Comparison of ENCODE assay signal across 14 cellular contexts in the genomic region with DNA sequence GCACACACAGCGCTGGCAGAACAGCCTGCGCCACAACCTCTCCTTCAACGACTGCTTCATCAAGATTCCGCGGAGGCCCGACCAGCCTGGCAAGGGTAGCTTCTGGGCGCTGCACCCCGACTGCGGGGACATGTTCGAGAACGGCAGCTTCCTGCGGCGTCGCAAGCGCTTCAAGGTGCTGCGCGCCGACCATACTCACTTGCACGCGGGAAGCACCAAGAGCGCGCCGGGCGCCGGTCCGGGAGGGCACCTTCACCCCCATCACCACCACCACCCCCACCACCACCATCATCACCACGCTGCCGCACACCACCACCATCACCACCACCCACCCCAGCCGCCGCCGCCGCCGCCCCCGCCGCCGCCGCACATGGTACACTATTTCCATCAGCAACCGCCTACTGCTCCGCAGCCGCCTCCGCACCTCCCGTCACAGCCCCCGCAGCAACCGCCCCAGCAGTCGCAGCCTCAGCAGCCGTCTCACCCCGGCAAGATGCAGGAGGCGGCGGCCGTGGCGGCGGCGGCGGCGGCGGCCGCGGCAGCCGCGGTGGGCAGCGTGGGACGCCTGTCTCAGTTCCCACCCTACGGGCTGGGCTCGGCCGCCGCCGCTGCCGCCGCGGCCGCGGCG. TPM values are rescaled to one million over a fixed set of nuclear protein-coding genes. Genes with fewer than 3 reads are reported as not detected.
A peak's percentile ranks its signal among the peaks of the same experiment; 100 is the strongest.
DNase-seq lines count a peak whose midpoint lies in the region; FAIRE-seq and TF ChIP-seq lines count a peak whose summit lies in the region.
"Had no signal": no experiment of that assay in that cellular context is flagged by ENCODE, and none has a peak within 500 bp of the region (broad histone marks: within the 10 kb centered on the region; RNA-seq: fewer than 3 reads in every experiment).

No MANE protein-coding gene starts in this region.

- H3K23ac ChIP-seq in H1 (ENCODE audit: insufficient read length) = no peak overlapping the region

- POLR2A ChIA-PET in H1 (lab: Charles Lee; ENCODE audit: partially characterized antibody) = interaction anchor here (0.8 to 1.0 kb wide), 3 partner anchors 53 to 157 kb away, joined by 3 to 4 read pairs (median 4); a partner anchor contains a TSS

- WGBS in H1 (ENCODE audit: extremely low coverage in 1 of 2, insufficient coverage in 1 of 2, insufficient read length in 1 of 2, insufficient replicate concordance in 2 of 2, low coverage in 1 of 2, low lambda C conversion rate in 2 of 2, missing lambda C conversion rate in 1 of 2), 2 experiments = 2% methylated on average over 50 of the region's 73 CpGs; no CpG with 5 or more reads in 1 of the 2 experiments

- TF ChIP-seq RAD21 in H1 (IDR thresholded peaks at IDR 0.05 in 1 of 2, conservative IDR thresholded peaks at IDR 0.05 in 1 of 2; ENCODE audit: low read depth in 2 of 2, low read length in 2 of 2) = no peak

- H3K27ac ChIP-seq in H1 (ENCODE audit: low read depth, low read length) = no peak overlapping the region

- H3K23me2 ChIP-seq in H1 (ENCODE audit: low read depth, low read length) = peaks cover 39% of the 10 kb centered on the region

- H4K5ac ChIP-seq in H1 (ENCODE audit: insufficient read length, low read depth, low read length) = no peak overlapping the region

- H2AFZ ChIP-seq in H1 (ENCODE audit: low read length) = 0 out of 2 replicates have a peak overlapping the region, but pooled peaks have one; percentile 74

- H2BK5ac ChIP-seq in H1 (ENCODE audit: low read depth, low read length) = peak overlapping the region; percentile 52; the same call in 1 of the 2 replicates

- peak overlapping the region; percentile 83; the same call in 1 of the 2 replicates for H4K8ac ChIP-seq in H1 (ENCODE audit: extremely low read depth, insufficient read depth, low read length)

- H3K4me1 ChIP-seq in NT2/D1 (ENCODE audit: insufficient read depth, insufficient read length) = peaks cover 30% of the 10 kb centered on the region
- peaks cover 18 to 46% (median 28%) of the 10 kb centered on the region in 4 experiments for H3K4me1 ChIP-seq in H1 (replicated peaks in 1 of 4; ENCODE audit: control insufficient read depth in 3 of 4, insufficient read depth in 4 of 4, low read length in 3 of 4)

- TF ChIP-seq POLR2A in H1 (IDR thresholded peaks at IDR 0.05; ENCODE audit: control extremely low read depth in 1 of 2, low read depth in 2 of 2, low read length in 2 of 2) = no peak

- no peak for TF ChIP-seq EP300 in H1 (IDR thresholded peaks at IDR 0.05; ENCODE audit: borderline replicate concordance in 1 of 2, low read depth in 2 of 2, low read length in 2 of 2)

- FAIRE-seq in H1 (lab: Jason Lieb, UNC) = no peak
- FAIRE-seq: islet of Langerhans had no signal

- H4K20me1 ChIP-seq in H1 (replicated peaks in 1 of 2; ENCODE audit: control insufficient read depth in 1 of 2, insufficient read depth in 2 of 2, low read length in 2 of 2) = peaks cover 0 to 2% of the 10 kb centered on the region in 2 experiments

- CTCF ChIA-PET in H1 (lab: Charles Lee; ENCODE audit: partially characterized antibody) = interaction anchor here (1.0 to 1.5 kb wide), 3 partner anchors 10 to 196 kb away, joined by 3 to 4 read pairs (median 3); no protein-coding TSS in a partner anchor

- H3K27ac Mint-ChIP-seq in progenitor cell of endocrine pancreas = no peak overlapping the region
- H3K27ac Mint-ChIP-seq: HFFc6 had no signal

- H4K91ac ChIP-seq in H1 (replicated peaks; ENCODE audit: insufficient read length, low read length) = peak overlapping the region; percentile 35

- H3K79me2 ChIP-seq in H1 (ENCODE audit: control insufficient read depth in 1 of 2, insufficient read depth in 2 of 2, low read length in 2 of 2) = no peaks in the 10 kb centered on the region

- H3K9me3 ChIP-seq in NT2/D1 (ENCODE audit: insufficient read depth, low read length) = no peaks in the 10 kb centered on the region
- H3K9me3 ChIP-seq in H1 (ENCODE audit: insufficient read depth in 2 of 2, low read depth in 1 of 2, low read length in 1 of 2) = no peaks in the 10 kb centered on the region; a peak in 1 of 4 replicates

- H2AK5ac ChIP-seq in H1 (ENCODE audit: low read depth, low read length) = no peak overlapping the region

- no peak overlapping the region for H2BK120ac ChIP-seq in H1 (replicated peaks; ENCODE audit: low read depth, low read length)

- no peaks in the 10 kb centered on the region for H3K36me3 Mint-ChIP-seq in progenitor cell of endocrine pancreas (ENCODE audit: insufficient read depth)

- H3K79me1 ChIP-seq in H1 (ENCODE audit: low read depth, low read length) = no peaks in the 10 kb centered on the region

- H2BK12ac ChIP-seq in H1 (ENCODE audit: low read depth, low read length) = peak overlapping the region; percentile 87; the same call in 1 of the 2 replicates

- H2BK20ac ChIP-seq in H1 (ENCODE audit: low read length) = peak overlapping the region; percentile 61; the same call in 1 of the 2 replicates

- no peaks in the 10 kb centered on the region for H3K36me3 ChIP-seq in NT2/D1 (ENCODE audit: insufficient read depth, insufficient read length, low read length)
- peaks cover 0 to 9% (median 0%) of the 10 kb centered on the region in 4 experiments; a peak in 1 of 8 replicates for H3K36me3 ChIP-seq in H1 (ENCODE audit: control insufficient read depth in 2 of 4, insufficient read depth in 4 of 4, low read length in 3 of 4)

- peak overlapping the region; percentile 38; the same call in 1 of the 2 replicates for H3K18ac ChIP-seq in H1 (ENCODE audit: extremely low read depth, low read length)

- DNase-seq in DMS79 treated with DMSO at 0.1 percent for 48 hours (lab: John Stamatoyannopoulos, UW) = peak; percentile 1
- no peak for DNase-seq in DMS79 (lab: John Stamatoyannopoulos, UW)
- no peak for DNase-seq in NT2/D1 (ENCODE audit: low read depth, low spot score)
- peak in 1 of 2 experiments; percentile 61 for DNase-seq in H1 (ENCODE audit: low read depth in 1 of 2, low spot score in 2 of 2)
- DNase-seq in progenitor cell of endocrine pancreas (ENCODE audit: low spot score, unreplicated experiment) = no peak
- no peak for DNase-seq in islet precursor cell
- DNase-seq in MV-4-11 (lab: John Stamatoyannopoulos, UW) = no peak
- no peak for DNase-seq in GDM1 (lab: John Stamatoyannopoulos, UW)
- DNase-seq: HFFc6, nucleus accumbens had no signal

- peaks cover 92% of the 10 kb centered on the region for H3K27me3 Mint-ChIP-seq in progenitor cell of endocrine pancreas

- H3K4me3 ChIP-seq in NT2/D1 (ENCODE audit: insufficient read length, low read depth) (peak overlapping the region; percentile 41), H1 (ENCODE audit: extremely low read depth in 1 of 4, insufficient read depth in 2 of 4, low read depth in 3 of 4, low read length in 4 of 4) (peak overlapping the region; percentile 33 to 65 (median 56); a peak in 6 of 8 replicates)

- no peak overlapping the region for H3K56ac ChIP-seq in H1 (replicated peaks; ENCODE audit: insufficient read length, low read depth, low read length)

- H3K9me3 Mint-ChIP-seq in progenitor cell of endocrine pancreas (ENCODE audit: low read depth) = no peaks in the 10 kb centered on the region

- H3K14ac ChIP-seq in H1 (ENCODE audit: insufficient read length) = no peak overlapping the region

- H3K9ac ChIP-seq in NT2/D1 (ENCODE audit: insufficient read length, low read depth) = peak overlapping the region; percentile 72
- no peak overlapping the region for H3K9ac ChIP-seq in H1 (replicated peaks in 1 of 4; ENCODE audit: extremely low read depth in 1 of 4, low read depth in 3 of 4, low read length in 3 of 4)

- H3K4me1 Mint-ChIP-seq in progenitor cell of endocrine pancreas (ENCODE audit: low read depth) = peaks cover 12% of the 10 kb centered on the region

- H3K27me3 ChIP-seq in NT2/D1 (ENCODE audit: insufficient read depth, insufficient read length) (peaks cover 98% of the 10 kb centered on the region), H1 (replicated peaks in 1 of 4; ENCODE audit: control insufficient read depth in 3 of 4, extremely low read depth in 1 of 4, insufficient read depth in 3 of 4, low read length in 3 of 4) (peaks cover 71 to 98% (median 95%) of the 10 kb centered on the region in 4 experiments)

- 0 out of 2 replicates have a peak overlapping the region, but pooled peaks have one; percentile 72 for H2BK15ac ChIP-seq in H1 (ENCODE audit: low read length)

- no peak overlapping the region for H3K4ac ChIP-seq in H1 (replicated peaks; ENCODE audit: insufficient read length, low read depth, low read length)

- H3K4me3 Mint-ChIP-seq in progenitor cell of endocrine pancreas (ENCODE audit: low read depth) = peak overlapping the region; percentile 31
- H3K4me3 Mint-ChIP-seq: HFFc6 had no signal

- TF ChIP-seq CTCF in H1 (IDR thresholded peaks at IDR 0.05; ENCODE audit: control extremely low read depth in 1 of 3, insufficient read depth in 1 of 3, low read depth in 1 of 3, low read length in 3 of 3) = no peak
- no peak for TF ChIP-seq CTCF in progenitor cell of endocrine pancreas (IDR thresholded peaks at IDR 0.05; ENCODE audit: unreplicated experiment)

- peak overlapping the region; percentile 90 to 94 for H3K4me2 ChIP-seq in H1 (ENCODE audit: insufficient read depth in 1 of 2, low read depth in 2 of 2, low read length in 2 of 2)

TF ChIP-seq in H1, 55 proteins besides CTCF, POLR2A, EP300 and RAD21:
- TF ChIP-seq BRCA1 (IDR thresholded peaks at IDR 0.05; ENCODE audit: low read depth, low read length) (no peak), SUZ12 (IDR thresholded peaks at IDR 0.05; ENCODE audit: low read length) (peak; percentile 59; the same call in 1 of the 2 replicates)

RNA-seq across cellular contexts. Expression of a gene that starts 0.5 kb away (rescaled TPM):
- total RNA-seq in H1 (2021; fragmentation: NEBNext Ultra II Directional; extraction: Animal tissue kit (Norgen Biotek cat#: 25700)) = 0.22 and 0.25 TPM in 2 replicates
- polyA plus RNA-seq in H1 (2011; rRNA removed) = 0.15 and 0.30 TPM in 2 replicates
- polyA plus RNA-seq in H1 (2011; cell fraction: cytosol; rRNA removed) = 0.17 TPM
- 0.20 TPM for polyA plus RNA-seq in H1 (2011; cell fraction: nucleus; rRNA removed)
- polyA plus RNA-seq in H1 (2012, experiment 1 of 2) = 0.32 TPM in 1 of 4 replicates, not detected in the others
- 0.13 TPM for polyA plus RNA-seq in H1 (2012, experiment 2 of 2)
- polyA plus RNA-seq in H1 (2013, experiment 1 of 2) = 0.14 TPM
- 0.13 TPM for polyA plus RNA-seq in H1 (2013, experiment 2 of 2)
- not detected in 2 replicates for polyA minus RNA-seq in H1 (2011; rRNA and poly(A)+ RNA removed)
- polyA minus RNA-seq in H1 (2011; cell fraction: cytosol; rRNA and poly(A)+ RNA removed) = not detected
- 0.50 TPM for polyA minus RNA-seq in H1 (2011; cell fraction: nucleus; rRNA and poly(A)+ RNA removed)
- total RNA-seq in progenitor cell of endocrine pancreas = not detected in 2 replicates
- total RNA-seq: A172, epithelial cell of proximal tubule, HFFc6, ureter had no signal
